14 cellular contexts compared by ENCODE assay signal in the genomic region with DNA sequence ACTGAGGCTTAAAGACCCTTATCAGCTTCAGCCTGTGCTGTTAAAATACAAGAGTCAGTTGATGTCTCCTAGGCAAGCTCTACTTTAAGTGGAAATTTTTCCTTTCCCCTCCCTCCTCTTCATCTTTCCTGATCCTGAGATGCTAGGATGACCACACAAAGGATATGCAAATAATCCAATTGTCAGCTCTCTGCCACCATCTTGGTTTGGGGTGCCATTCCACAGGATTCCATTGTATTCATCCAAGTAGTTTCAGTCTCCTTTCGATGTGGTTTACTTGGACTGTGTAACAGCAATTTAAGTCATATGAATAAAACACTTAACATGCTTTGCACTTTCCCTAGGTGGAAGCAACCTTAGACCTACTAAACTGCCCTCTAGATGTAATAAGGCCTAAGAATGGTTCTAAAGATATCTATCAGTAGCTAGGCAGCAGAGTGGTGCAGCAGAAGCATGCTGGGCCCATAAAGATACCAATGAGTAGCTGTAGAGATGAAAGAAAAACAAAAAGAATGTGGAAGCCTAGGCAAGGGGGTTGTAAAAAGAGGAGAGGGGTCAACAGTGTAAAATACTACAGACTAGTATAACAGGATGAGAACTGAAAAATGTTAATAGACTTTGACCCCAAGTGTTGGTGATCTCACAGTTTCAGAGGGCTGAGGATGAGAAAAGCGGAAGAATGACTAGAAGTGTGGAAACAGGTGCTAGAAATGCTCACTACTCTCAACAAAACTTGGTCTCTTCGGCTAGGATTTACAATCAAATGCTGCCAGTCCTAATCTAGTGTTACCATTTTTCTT. TPM values are rescaled to one million over a fixed set of nuclear protein-coding genes. Genes with fewer than 3 reads are reported as not detected.
DNase-seq lines count a peak whose midpoint lies in the region; ATAC-seq and FAIRE-seq lines count a peak whose summit lies in the region.
"Had no signal": no experiment of that assay in that cellular context is flagged by ENCODE, and none has a peak within 500 bp of the region (broad histone marks: within the 10 kb centered on the region; RNA-seq: fewer than 3 reads in every experiment).

No MANE protein-coding gene starts in this region.

- FAIRE-seq in HTR-8/SVneo (lab: Jason Lieb, UNC), result no peak

- intact Hi-C loops in left colon (cut with DNase I, micrococcal nuclease), result no loop called here

- ATAC-seq in GM18520 (IDR thresholded peaks at IDR 0.05; ENCODE audit: unreplicated experiment) (peak; percentile 91), GM21529 (IDR thresholded peaks at IDR 0.05; ENCODE audit: unreplicated experiment) (peak; percentile 61), HG03280 (IDR thresholded peaks at IDR 0.05; ENCODE audit: unreplicated experiment) (peak; percentile 42), left colon (peak; percentile 68)
- ATAC-seq: effector memory CD8-positive, alpha-beta T cell had no signal

- DNase-seq in left colon (no peak), CD1c-positive myeloid dendritic cell (ENCODE audit: extremely low spot score) (no peak), DMS114 treated with DMSO at 0.1 percent for 48 hours (lab: John Stamatoyannopoulos, UW; ENCODE audit: unreplicated experiment) (no peak), HTR-8/SVneo (ENCODE audit: insufficient read length, low spot score) (no peak), SW480 (ENCODE audit: low spot score) (no peak)
- DNase-seq: activated CD8-positive, alpha-beta memory T cell treated with anti-CD3 and anti-CD28 coated beads for 24 hours; amniotic stem cell; effector memory CD8-positive, alpha-beta T cell; hippocampal formation; IMR-90; NCI-H345 had no signal

RNA-seq across cellular contexts. Expression of gene CFAP69, which starts 2.4 kb away (rescaled TPM):
- 1 to 10 TPM; 3.5 to 5.9 TPM for total RNA-seq in left colon

RNA-seq across cellular contexts. Expression of gene STEAP2, which starts 31.0 kb away (rescaled TPM):
- 10 to 100 TPM; 16.2 to 25.2 TPM for total RNA-seq in left colon
